13 cellular contexts compared by ENCODE assay signal in the genomic region with DNA sequence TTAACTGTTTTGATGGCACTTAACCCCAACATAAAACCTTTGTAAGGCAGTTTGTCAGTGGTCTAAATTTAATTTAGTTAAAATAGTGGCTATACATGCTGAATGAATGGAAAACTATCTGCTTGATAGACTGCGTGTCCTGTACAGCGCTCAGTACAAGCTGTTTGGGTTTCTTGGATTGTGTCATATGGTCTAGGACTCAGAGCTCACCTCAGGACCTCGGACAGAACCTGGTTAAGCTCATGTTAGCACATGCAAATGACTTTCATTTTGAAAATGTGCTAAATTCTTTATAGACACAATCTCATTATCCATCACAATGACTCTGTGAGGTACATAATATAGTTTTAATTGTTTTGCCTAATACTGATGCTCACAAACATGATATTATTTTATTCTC. TPM values are rescaled to one million over a fixed set of nuclear protein-coding genes. Genes with fewer than 3 reads are reported as not detected.
DNase-seq lines count a peak whose midpoint lies in the region; ATAC-seq, FAIRE-seq and TF ChIP-seq lines count a peak whose summit lies in the region.
"Had no signal": no experiment of that assay in that cellular context is flagged by ENCODE, and none has a peak within 500 bp of the region (broad histone marks: within the 10 kb centered on the region; RNA-seq: fewer than 3 reads in every experiment).

No MANE protein-coding gene starts in this region.

- POLR2A ChIA-PET in A549 (lab: Yijun Ruan, JAX), result no interaction called here

- no peak for TF ChIP-seq RAD21 in A549 (conservative IDR thresholded peaks at IDR 0.05 in 1 of 2, IDR thresholded peaks at IDR 0.05 in 1 of 2)

- CTCF ChIA-PET in A549 (lab: Yijun Ruan, JAX), result interaction anchor here (1.2 to 1.4 kb wide), 2 partner anchors 13 to 473 kb away, joined by 3 read pairs; no protein-coding TSS in a partner anchor

- no peak for TF ChIP-seq EP300 in A549 (IDR thresholded peaks at IDR 0.05)

- TF ChIP-seq CTCF in A549 (IDR thresholded peaks at IDR 0.05), result no peak
- TF ChIP-seq CTCF in astrocyte of the spinal cord (IDR thresholded peaks at IDR 0.05; ENCODE audit: low read depth, low read length), result no peak

- no peak for ATAC-seq in A549
- ATAC-seq: CD8-positive, alpha-beta T cell had no signal

- H3K9ac ChIP-seq in GM23248 (no peak overlapping the region), Karpas-422 (ENCODE audit: low read length) (no peak overlapping the region)

- no peak for TF ChIP-seq POLR2A in A549 (IDR thresholded peaks at IDR 0.05; ENCODE audit: low read length)

- H3K9me2 ChIP-seq in GM23248 (ENCODE audit: insufficient read depth), result no peaks in the 10 kb centered on the region
- H3K9me2 ChIP-seq in Karpas-422 (replicated peaks; ENCODE audit: insufficient read depth, low read length), result no peaks in the 10 kb centered on the region

- H3K36me3 ChIP-seq in GM23248 (ENCODE audit: low read depth) (no peaks in the 10 kb centered on the region), Karpas-422 (ENCODE audit: insufficient read depth, low read length) (no peaks in the 10 kb centered on the region)
- H3K36me3 ChIP-seq: Peyer's patch had no signal

- H4K20me1 ChIP-seq in GM23248 (ENCODE audit: insufficient read depth) (no peaks in the 10 kb centered on the region), Karpas-422 (ENCODE audit: insufficient read depth, low read depth, low read length) (no peaks in the 10 kb centered on the region)

- H3K4me3 ChIP-seq in A549 (no peak overlapping the region), GM23248 (no peak overlapping the region), astrocyte of the spinal cord (ENCODE audit: low read depth, low read length) (no peak overlapping the region), Karpas-422 (ENCODE audit: low read length) (no peak overlapping the region)
- H3K4me3 ChIP-seq: Peyer's patch had no signal

- 36% methylated on average over 3 of the region's 3 CpGs for WGBS in A549 (ENCODE audit: missing lambda C conversion rate)
- WGBS in GM23248 (ENCODE audit: low coverage in 1 of 2, low lambda C conversion rate in 2 of 2, missing lambda C conversion rate in 2 of 2), 2 experiments, result 60 to 62% methylated on average over 3 of the region's 3 CpGs

- H3K27ac ChIP-seq in A549, result no peak overlapping the region
- H3K27ac ChIP-seq in GM23248, result no peak overlapping the region
- H3K27ac ChIP-seq in Karpas-422 (ENCODE audit: low read length), result no peak overlapping the region
- H3K27ac ChIP-seq: Peyer's patch had no signal

- H3K79me2 ChIP-seq in GM23248 (ENCODE audit: insufficient read depth) (no peaks in the 10 kb centered on the region), Karpas-422 (ENCODE audit: low read length) (no peaks in the 10 kb centered on the region)

- H3F3A ChIP-seq in GM23248 (ENCODE audit: insufficient read depth), result no peaks in the 10 kb centered on the region

- DNase-seq in A549 (ENCODE audit: low read depth in 1 of 2, low spot score in 1 of 2) (no peak), GM23248 (peak; percentile 8), astrocyte of the spinal cord (ENCODE audit: low read depth, low spot score) (peak; percentile 4), iris pigment epithelial cell (ENCODE audit: low read depth) (peak; percentile 15), DMS53 treated with DMSO at 0.1 percent for 48 hours (lab: John Stamatoyannopoulos, UW; ENCODE audit: unreplicated experiment) (no peak), Karpas-422 (no peak), frontal cortex (ENCODE audit: low spot score in 2 of 2) (no peak), COLO829 (ENCODE audit: low spot score) (no peak)
- DNase-seq: CD8-positive, alpha-beta T cell; NCI-H69; Peyer's patch; SHP77 had no signal

- in situ Hi-C loops in GM23248 (cut with MboI), result no loop called here
- in situ Hi-C loops in astrocyte of the spinal cord (cut with HindIII; ENCODE audit: low sequenced_read_pairs), result no loop called here

- H3K4me2 ChIP-seq in A549 (no peak overlapping the region), GM23248 (ENCODE audit: unreplicated experiment) (no peak overlapping the region), Karpas-422 (ENCODE audit: low read depth, low read length, poor library complexity, severe bottlenecking) (no peak overlapping the region)

- H3K9me3 ChIP-seq in A549 (no peaks in the 10 kb centered on the region), GM23248 (ENCODE audit: low read depth) (no peaks in the 10 kb centered on the region), Karpas-422 (ENCODE audit: low read length) (no peaks in the 10 kb centered on the region)
- H3K9me3 ChIP-seq: Peyer's patch had no signal

- H3K27me3 ChIP-seq in GM23248 (replicated peaks; ENCODE audit: insufficient read depth), result peaks cover 13% of the 10 kb centered on the region; the same call in 1 of the 2 replicates
- no peaks in the 10 kb centered on the region for H3K27me3 ChIP-seq in Karpas-422 (ENCODE audit: low read length)
- H3K27me3 ChIP-seq: Peyer's patch had no signal

- FAIRE-seq in A549 (lab: Jason Lieb, UNC), result no peak
- FAIRE-seq in frontal cortex (lab: Jason Lieb, UNC), result no peak

- H2AFZ ChIP-seq in GM23248 (no peak overlapping the region), Karpas-422 (ENCODE audit: low read length) (no peak overlapping the region)

- H3K4me1 ChIP-seq in A549 (no peaks in the 10 kb centered on the region), GM23248 (ENCODE audit: insufficient read depth) (no peaks in the 10 kb centered on the region), Karpas-422 (ENCODE audit: low read length) (no peaks in the 10 kb centered on the region)
- H3K4me1 ChIP-seq: Peyer's patch had no signal

TF ChIP-seq in A549, 52 proteins besides CTCF, POLR2A, EP300 and RAD21:
- no peak for TF ChIP-seq RARB (CRISPR knock-in tag; IDR thresholded peaks at IDR 0.05)
- TF ChIP-seq HOXB5 (CRISPR knock-in tag; IDR thresholded peaks at IDR 0.05), result no peak
- TF ChIP-seq, protein P1, sequence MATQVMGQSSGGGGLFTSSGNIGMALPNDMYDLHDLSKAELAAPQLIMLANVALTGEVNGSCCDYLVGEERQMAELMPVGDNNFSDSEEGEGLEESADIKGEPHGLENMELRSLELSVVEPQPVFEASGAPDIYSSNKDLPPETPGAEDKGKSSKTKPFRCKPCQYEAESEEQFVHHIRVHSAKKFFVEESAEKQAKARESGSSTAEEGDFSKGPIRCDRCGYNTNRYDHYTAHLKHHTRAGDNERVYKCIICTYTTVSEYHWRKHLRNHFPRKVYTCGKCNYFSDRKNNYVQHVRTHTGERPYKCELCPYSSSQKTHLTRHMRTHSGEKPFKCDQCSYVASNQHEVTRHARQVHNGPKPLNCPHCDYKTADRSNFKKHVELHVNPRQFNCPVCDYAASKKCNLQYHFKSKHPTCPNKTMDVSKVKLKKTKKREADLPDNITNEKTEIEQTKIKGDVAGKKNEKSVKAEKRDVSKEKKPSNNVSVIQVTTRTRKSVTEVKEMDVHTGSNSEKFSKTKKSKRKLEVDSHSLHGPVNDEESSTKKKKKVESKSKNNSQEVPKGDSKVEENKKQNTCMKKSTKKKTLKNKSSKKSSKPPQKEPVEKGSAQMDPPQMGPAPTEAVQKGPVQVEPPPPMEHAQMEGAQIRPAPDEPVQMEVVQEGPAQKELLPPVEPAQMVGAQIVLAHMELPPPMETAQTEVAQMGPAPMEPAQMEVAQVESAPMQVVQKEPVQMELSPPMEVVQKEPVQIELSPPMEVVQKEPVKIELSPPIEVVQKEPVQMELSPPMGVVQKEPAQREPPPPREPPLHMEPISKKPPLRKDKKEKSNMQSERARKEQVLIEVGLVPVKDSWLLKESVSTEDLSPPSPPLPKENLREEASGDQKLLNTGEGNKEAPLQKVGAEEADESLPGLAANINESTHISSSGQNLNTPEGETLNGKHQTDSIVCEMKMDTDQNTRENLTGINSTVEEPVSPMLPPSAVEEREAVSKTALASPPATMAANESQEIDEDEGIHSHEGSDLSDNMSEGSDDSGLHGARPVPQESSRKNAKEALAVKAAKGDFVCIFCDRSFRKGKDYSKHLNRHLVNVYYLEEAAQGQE (IDR thresholded peaks at IDR 0.05), result peak; percentile 44; the same call in 1 of the 2 replicates
- no peak for TF ChIP-seq NFE2L2 (conservative IDR thresholded peaks at IDR 0.05; ENCODE audit: low read length)

RNA-seq across cellular contexts. Expression of a gene that starts 55.7 kb away (rescaled TPM):
- polyA plus RNA-seq in A549 (2011; rRNA removed) (not detected in 2 replicates), A549 (2017; fragmentation: RNase III; extraction: RNeasy Plus Mini Kit Qiagen cat#74134 plus additional on column Dnase treatment) (not detected in 3 replicates), GM23248 (2016; fragmentation: Nextera tagmentation; extraction: Ambion mirVana) (0.60 and 0.76 TPM in 2 replicates)
- not detected in 2 replicates for polyA plus RNA-seq in A549 (2012; cell fraction: cytosol; rRNA removed)
- polyA plus RNA-seq in A549 (2012; cell fraction: nucleus; rRNA removed), result not detected in 2 replicates
- polyA minus RNA-seq in A549 (2011; rRNA and poly(A)+ RNA removed), result not detected in 2 replicates
- total RNA-seq in GM23248 (2014; rRNA removed; shearing (Covaris generic)), result 0.38 and 0.97 TPM in 2 replicates
- total RNA-seq in Karpas-422 (2014; rRNA removed; shearing (Covaris generic); ENCODE audit: low replicate concordance), result not detected in 2 replicates
- total RNA-seq in frontal cortex, result 57.5 TPM
- total RNA-seq: CD8-positive, alpha-beta T cell; H4 had no signal

Comparison
In these comparisons a context has a peak if more than half of its experiments do, and no peak if none do; other contexts are left out.
1. DNase-seq: peak in GM23248 (single experiment), astrocyte of the spinal cord (single experiment) and iris pigment epithelial cell (single experiment); none in A549 (0 of 2), DMS53 treated with DMSO at 0.1 percent for 48 hours (single experiment), Karpas-422 (single experiment), frontal cortex (0 of 2) and COLO829 (single experiment).
2. RNA of a gene that starts 55.7 kb away (total RNA-seq): 57.5 TPM in frontal cortex (single experiment); 0.38 to 0.97 TPM in GM23248 and not detected in Karpas-422; every median in the first group is over 10 times any median in the second.